ENCODE assay signal across 8 cellular contexts in genomic region chr3:196431193-196432136, GRCh38. TPM values are rescaled to one million over a fixed set of nuclear protein-coding genes. Genes with fewer than 3 reads are reported as not detected.
DNase-seq lines count a peak whose midpoint lies in the region; ATAC-seq and TF ChIP-seq lines count a peak whose summit lies in the region.

No MANE protein-coding gene starts in this region.

- H3K27me3 ChIP-seq in A673 (replicated peaks; ENCODE audit: insufficient read depth, low read depth, low read length, poor library complexity), result no peaks in the 10 kb centered on the region
- H3K27me3 ChIP-seq in esophagus (ENCODE audit: control insufficient read depth in 1 of 2, insufficient read depth in 2 of 2, low read length in 2 of 2), result no peaks in the 10 kb centered on the region
- H3K27me3 ChIP-seq in mucosa of stomach (ENCODE audit: control insufficient read depth, insufficient read depth, low read length), result no peaks in the 10 kb centered on the region
- H3K27me3 ChIP-seq in thymus (ENCODE audit: control insufficient read depth, insufficient read depth), result no peaks in the 10 kb centered on the region

- no peak for TF ChIP-seq CTCF in A673 (conservative IDR thresholded peaks at IDR 0.05; ENCODE audit: low read depth, low read length)
- TF ChIP-seq CTCF in GM13976 (IDR thresholded peaks at IDR 0.05; ENCODE audit: borderline replicate concordance, control extremely low read depth, extremely low read depth, insufficient read depth, missing control alignments), result no peak

- peaks cover 2% of the 10 kb centered on the region for H3K36me3 ChIP-seq in A673 (ENCODE audit: insufficient read depth, low read length, poor library complexity, severe bottlenecking)
- H3K36me3 ChIP-seq in esophagus (ENCODE audit: control insufficient read depth in 2 of 2, insufficient read depth in 2 of 2, low read length in 1 of 2), result no peaks in the 10 kb centered on the region
- H3K36me3 ChIP-seq in mucosa of stomach (ENCODE audit: control insufficient read depth, insufficient read depth, low read length), result peaks cover 6% of the 10 kb centered on the region
- peaks cover 5% of the 10 kb centered on the region for H3K36me3 ChIP-seq in thymus (ENCODE audit: control insufficient read depth, insufficient read depth)

- BruUV-seq in A673 (replicated peaks; lab: Mats Ljungman, UMichigan), result TSS peak; percentile 77

- H3K9me3 ChIP-seq in A673 (ENCODE audit: low read depth, low read length, poor library complexity, severe bottlenecking) (no peaks in the 10 kb centered on the region), esophagus (ENCODE audit: control insufficient read depth in 2 of 2, insufficient read depth in 1 of 2, low read depth in 1 of 2, low read length in 1 of 2) (no peaks in the 10 kb centered on the region), mucosa of stomach (ENCODE audit: control insufficient read depth, low read length) (no peaks in the 10 kb centered on the region), thymus (ENCODE audit: control insufficient read depth) (no peaks in the 10 kb centered on the region)

- POLR2A ChIA-PET in A673 (lab: Charles Lee; ENCODE audit: low non-redundant PET), result no interaction called here

- H3K27ac ChIP-seq in A673 (ENCODE audit: low read depth, low read length, poor library complexity, severe bottlenecking) (peak overlapping the region; percentile 84), esophagus (ENCODE audit: low read depth in 2 of 2, low read length in 1 of 2) (peak overlapping the region; percentile 87 to 88), thymus (ENCODE audit: low read depth) (peak overlapping the region; percentile 86)

- H3K4me1 ChIP-seq in A673 (ENCODE audit: insufficient read depth, low read length, poor library complexity, severe bottlenecking) (peaks cover 6% of the 10 kb centered on the region), esophagus (ENCODE audit: control insufficient read depth in 2 of 2, insufficient read depth in 2 of 2, low read length in 1 of 2) (no peaks in the 10 kb centered on the region), mucosa of stomach (ENCODE audit: control insufficient read depth, insufficient read depth, low read length) (no peaks in the 10 kb centered on the region), thymus (ENCODE audit: control insufficient read depth, insufficient read depth, low read length) (peaks cover 6% of the 10 kb centered on the region)

- peak; percentile 16 for ATAC-seq in HG02938 (IDR thresholded peaks at IDR 0.05; ENCODE audit: unreplicated experiment)

- intact Hi-C loops in A673 (cut with micrococcal nuclease; ENCODE audit: unreplicated experiment), result loop anchor here (5.0 kb wide), 1 partner anchor 114 kb away; the partner anchor contains the start of gene DYNLT2B

- WGBS in esophagus, 2 donors, result 2% methylated on average over 49 of the region's 49 CpGs
- under 1% methylated on average over 49 of the region's 49 CpGs for WGBS in thymus

- H3K4me3 ChIP-seq in A673 (ENCODE audit: low read depth, low read length, poor library complexity, severe bottlenecking) (peak overlapping the region; percentile 87), esophagus (ENCODE audit: low read depth in 1 of 2, low read length in 2 of 2) (peak overlapping the region; percentile 89 to 95), mucosa of stomach (ENCODE audit: low read length) (peak overlapping the region; percentile 88), thymus (ENCODE audit: low read length) (peak overlapping the region; percentile 92)

- DNase-seq in A673 (ENCODE audit: low spot score) (peak; percentile 72), GM13976 (ENCODE audit: low spot score) (peak; percentile 67), NCI-H2196 treated with DMSO at 0.1 percent for 48 hours (lab: John Stamatoyannopoulos, UW; ENCODE audit: unreplicated experiment) (peak; percentile 34)
- peak; percentile 4 to 16 (median 4) for DNase-seq in activated CD8-positive, alpha-beta memory T cell treated with anti-CD3 and anti-CD28 coated beads for 48 hours (ENCODE audit: low read depth in 2 of 3, low spot score in 2 of 3)

- in situ Hi-C loops in GM13976 (cut with MboI; ENCODE audit: low sequenced_read_pairs, unreplicated experiment), result no loop called here

- peak overlapping the region; percentile 96 for H3K9ac ChIP-seq in mucosa of stomach (ENCODE audit: low read length)

- CTCF ChIA-PET in A673 (lab: Charles Lee), result no interaction called here

RNA-seq across cellular contexts. Expression of gene UBXN7, which starts 0.8 kb away (rescaled TPM):
- total RNA-seq in A673 (2021), result 92.8 and 94.2 TPM in 2 replicates
- polyA plus RNA-seq in esophagus (10 to 100 TPM in 1 of 2 donors, 1 to 10 TPM in 1; 3.8 to 10.2 TPM), thymus (20.7 TPM)

Comparison
In these comparisons a context has a peak if more than half of its experiments do, and no peak if none do; other contexts are left out.
1. Peak in every context shown above with its lines: DNase-seq, ATAC-seq, H3K4me3 ChIP-seq and H3K27ac ChIP-seq.
2. DNase-seq: peak in every context shown above with its lines; median percentile 72 in A673; 67 in GM13976; 34 in NCI-H2196 treated with DMSO at 0.1 percent for 48 hours; 4 in activated CD8-positive, alpha-beta memory T cell treated with anti-CD3 and anti-CD28 coated beads for 48 hours.